8 cellular contexts compared by ENCODE assay signal in genomic region chr1:63593303-63593886, GRCh38. TPM values are rescaled to one million over a fixed set of nuclear protein-coding genes. Genes with fewer than 3 reads are reported as not detected.
DNase-seq lines count a peak whose midpoint lies in the region; ATAC-seq and TF ChIP-seq lines count a peak whose summit lies in the region.

PGM1 (plus strand) TSS chr1:63593411; CDS start chr1:63593489, 78 bp downstream.

- peak within 1 kb of the TSS; percentile 93 for H3K4me3 ChIP-seq in coronary artery

- peak within 1 kb of the TSS; percentile 100 for H3K27ac Mint-ChIP-seq in activated CD4-positive, alpha-beta T cell treated with anti-CD3 and anti-CD28 coated beads, Interleukin-2, amount 10 ng/mL, durations not matched to agents 24 days and 14 days

- no peak for TF ChIP-seq CTCF in coronary artery (IDR thresholded peaks at IDR 0.05)

- peaks cover 36% of the 10 kb centered on the region for H3K4me1 Mint-ChIP-seq in activated CD4-positive, alpha-beta T cell treated with anti-CD3 and anti-CD28 coated beads, Interleukin-2, amount 10 ng/mL, durations not matched to agents 24 days and 14 days

- peak within 1 kb of the TSS; percentile 98 for H3K4me3 Mint-ChIP-seq in activated CD4-positive, alpha-beta T cell treated with anti-CD3 and anti-CD28 coated beads, Interleukin-2, amount 10 ng/mL, durations not matched to agents 24 days and 14 days

- H3K27me3 Mint-ChIP-seq in activated CD4-positive, alpha-beta T cell treated with anti-CD3 and anti-CD28 coated beads, Interleukin-2, amount 10 ng/mL, durations not matched to agents 24 days and 14 days = no peaks in the 10 kb centered on the region

- ATAC-seq in GM18873 (IDR thresholded peaks at IDR 0.05; ENCODE audit: low FRiP score, unreplicated experiment) (peak; percentile 59), HG03108 (IDR thresholded peaks at IDR 0.05; ENCODE audit: unreplicated experiment) (peak; percentile 67), left lobe of liver (peak; percentile 82)

- intact Hi-C loops in activated CD4-positive, alpha-beta T cell treated with anti-CD3 and anti-CD28 coated beads, Interleukin-2, amount 10 ng/mL, durations not matched to agents 24 days and 14 days (cut with micrococcal nuclease) = loop anchor here (2.0 to 10.0 kb wide), 2 partner anchors 227 to 1831 kb away; partner anchors contain the start of genes ALG6, LEPR and LEPROT

- H3K36me3 Mint-ChIP-seq in activated CD4-positive, alpha-beta T cell treated with anti-CD3 and anti-CD28 coated beads, Interleukin-2, amount 10 ng/mL, durations not matched to agents 24 days and 14 days (ENCODE audit: low read depth) = peaks cover 26% of the 10 kb centered on the region

- peak; percentile 79 for DNase-seq in AG08395 (ENCODE audit: low spot score)
- DNase-seq in NCI-H345 (lab: John Stamatoyannopoulos, UW) = peak; percentile 72
- DNase-seq in activated CD4-positive, alpha-beta T cell treated with anti-CD3 and anti-CD28 coated beads, Interleukin-2, amount 10 ng/mL, durations not matched to agents 24 days and 14 days = peak; percentile 93
- peak; percentile 81 for DNase-seq in coronary artery (ENCODE audit: low spot score)
- DNase-seq in left lobe of liver (ENCODE audit: low spot score) = no peak
- DNase-seq in stimulated activated CD4-positive, alpha-beta T cell treated with anti-CD3 and anti-CD28 coated beads, Interleukin-2, amount 100 ng/mL, for 4 hours (ENCODE audit: low read depth) = peak; percentile 62

- H3K9me3 Mint-ChIP-seq in activated CD4-positive, alpha-beta T cell treated with anti-CD3 and anti-CD28 coated beads, Interleukin-2, amount 10 ng/mL, durations not matched to agents 24 days and 14 days = no peaks in the 10 kb centered on the region

- H3K27ac ChIP-seq in coronary artery = peak within 1 kb of the TSS; percentile 77 to 94

RNA-seq across cellular contexts. Expression of gene PGM1, which starts in this region (rescaled TPM):
- 47.3 and 47.9 TPM in 2 replicates for total RNA-seq in activated CD4-positive, alpha-beta T cell treated with anti-CD3 and anti-CD28 coated beads, Interleukin-2, amount 10 ng/mL, durations not matched to agents 24 days and 14 days
- total RNA-seq in left lobe of liver = 225 TPM
